8 cellular contexts compared by ENCODE assay signal in genomic region chr15:45401665-45402161, GRCh38. TPM values are rescaled to one million over a fixed set of nuclear protein-coding genes. Genes with fewer than 3 reads are reported as not detected.
DNase-seq lines count a peak whose midpoint lies in the region; ATAC-seq and TF ChIP-seq lines count a peak whose summit lies in the region.

No MANE protein-coding gene starts in this region.

- H3K27me3 ChIP-seq in GM06990 (replicated peaks; ENCODE audit: control insufficient read depth, insufficient read depth, low read length) (no peaks in the 10 kb centered on the region), iPS-20b (ENCODE audit: insufficient read depth, low read length) (peaks cover 6% of the 10 kb centered on the region; the same call in 1 of the 2 replicates), stomach smooth muscle (ENCODE audit: control insufficient read depth in 1 of 2, insufficient read depth in 2 of 2, low read length in 2 of 2) (peaks cover 0 to 3% of the 10 kb centered on the region in 2 donors)

- no peak for TF ChIP-seq CTCF in GM06990 (IDR thresholded peaks at IDR 0.05; ENCODE audit: insufficient read depth, low read length, poor library complexity, severe bottlenecking)

- H3K4me3 ChIP-seq in GM06990 (replicated peaks; ENCODE audit: low read depth, low read length), result peak overlapping the region; percentile 97
- peak overlapping the region; percentile 90 for H3K4me3 ChIP-seq in iPS-20b (ENCODE audit: low read length)
- H3K4me3 ChIP-seq in stomach smooth muscle (ENCODE audit: low read length in 2 of 2), result peak overlapping the region; percentile 87 to 93

- H3K27me3 Mint-ChIP-seq in activated T-helper 17 cell treated with anti-CD3 and anti-CD28 coated beads, Interleukin-2, amount 50 U/mL, for 72 hours, result peaks cover 3% of the 10 kb centered on the region

- H3K36me3 ChIP-seq in GM06990 (ENCODE audit: control insufficient read depth, insufficient read depth, low read length), result no peaks in the 10 kb centered on the region
- H3K36me3 ChIP-seq in iPS-20b (ENCODE audit: insufficient read depth, low read depth, low read length), result peaks cover 19% of the 10 kb centered on the region
- peaks cover 1 to 4% of the 10 kb centered on the region in 2 donors for H3K36me3 ChIP-seq in stomach smooth muscle (ENCODE audit: control insufficient read depth in 2 of 2, insufficient read depth in 2 of 2, low read length in 2 of 2)

- DNase-seq in GM06990 (ENCODE audit: extremely low read depth, insufficient read length) (no peak), UCSD-AML1 (lab: John Stamatoyannopoulos, UW; ENCODE audit: unreplicated experiment) (no peak), DMS114 treated with DMSO at 0.1 percent for 48 hours (lab: John Stamatoyannopoulos, UW; ENCODE audit: unreplicated experiment) (no peak)

- H3K36me3 Mint-ChIP-seq in activated T-helper 17 cell treated with anti-CD3 and anti-CD28 coated beads, Interleukin-2, amount 50 U/mL, for 72 hours (ENCODE audit: low read depth), result peaks cover 29% of the 10 kb centered on the region

- ATAC-seq in HG02938 (IDR thresholded peaks at IDR 0.05; ENCODE audit: unreplicated experiment) (peak; percentile 12), GM21737 (IDR thresholded peaks at IDR 0.05; ENCODE audit: unreplicated experiment) (no peak)
- ATAC-seq in activated T-helper 17 cell treated with anti-CD3 and anti-CD28 coated beads, Interleukin-2, amount 50 U/mL, for 72 hours (replicated peaks), result no peak

- H3K27ac ChIP-seq in iPS-20b (ENCODE audit: low read length) (peak overlapping the region; percentile 35), stomach smooth muscle (ENCODE audit: low read length) (peak overlapping the region; percentile 78)

- H3K9me3 ChIP-seq in iPS-20b (ENCODE audit: insufficient read depth, low read depth, low read length) (no peaks in the 10 kb centered on the region), stomach smooth muscle (ENCODE audit: control insufficient read depth in 2 of 2, low read length in 2 of 2) (no peaks in the 10 kb centered on the region)

- peaks cover 15% of the 10 kb centered on the region for H3K4me1 Mint-ChIP-seq in activated T-helper 17 cell treated with anti-CD3 and anti-CD28 coated beads, Interleukin-2, amount 50 U/mL, for 72 hours

- H3K9ac ChIP-seq in iPS-20b (ENCODE audit: low read depth, low read length) (peak overlapping the region; percentile 87; the same call in 1 of the 2 replicates), stomach smooth muscle (ENCODE audit: low read length in 2 of 2) (peak overlapping the region; percentile 91 to 96)

- no peaks in the 10 kb centered on the region for H3K9me3 Mint-ChIP-seq in activated T-helper 17 cell treated with anti-CD3 and anti-CD28 coated beads, Interleukin-2, amount 50 U/mL, for 72 hours

- peak overlapping the region; percentile 92 for H3K27ac Mint-ChIP-seq in activated T-helper 17 cell treated with anti-CD3 and anti-CD28 coated beads, Interleukin-2, amount 50 U/mL, for 72 hours

- H3K4me1 ChIP-seq in iPS-20b (ENCODE audit: insufficient read depth, low read length) (peaks cover 2% of the 10 kb centered on the region; the same call in 1 of the 2 replicates), stomach smooth muscle (ENCODE audit: control insufficient read depth, insufficient read depth, low read length) (peaks cover 16% of the 10 kb centered on the region)

- H3K4me3 Mint-ChIP-seq in activated T-helper 17 cell treated with anti-CD3 and anti-CD28 coated beads, Interleukin-2, amount 50 U/mL, for 72 hours, result peak overlapping the region; percentile 96

RNA-seq across cellular contexts. Expression of gene GATM, which starts 23.4 kb away (rescaled TPM):
- total RNA-seq in activated T-helper 17 cell treated with anti-CD3 and anti-CD28 coated beads, Interleukin-2, amount 50 U/mL, for 72 hours, result 1 to 10 TPM; 1.7 to 2.7 TPM
